Comparison of ENCODE assay signal across 8 cellular contexts in genomic region chr2:212539145-212539880, GRCh38.
DNase-seq lines count a peak whose midpoint lies in the region; ATAC-seq and TF ChIP-seq lines count a peak whose summit lies in the region.

No MANE protein-coding gene starts in this region.

- H3K27ac ChIP-seq in iPS-20b (ENCODE audit: low read length): no peak overlapping the region

- ATAC-seq in GM18517 (IDR thresholded peaks at IDR 0.05; ENCODE audit: unreplicated experiment): no peak

- no peak for TF ChIP-seq CTCF in astrocyte of the spinal cord (IDR thresholded peaks at IDR 0.05; ENCODE audit: low read depth, low read length)
- no peak for TF ChIP-seq CTCF in GM20000 (IDR thresholded peaks at IDR 0.05; ENCODE audit: extremely low read depth, missing control alignments)

- DNase-seq in Ammon's horn (ENCODE audit: low spot score) (peak; percentile 76), HuH-7 (ENCODE audit: low spot score) (peak; percentile 21), astrocyte of the spinal cord (ENCODE audit: low read depth, low spot score) (no peak), skeletal muscle cell (ENCODE audit: low read depth) (no peak), GOT3 (lab: John Stamatoyannopoulos, UW) (no peak), GM20000 (ENCODE audit: low spot score) (no peak)

- H3K9ac ChIP-seq in iPS-20b (ENCODE audit: low read depth, low read length): peak overlapping the region; percentile 48; the same call in 1 of the 2 replicates

- H3K4me1 ChIP-seq in iPS-20b (ENCODE audit: insufficient read depth, low read length): peaks cover 12% of the 10 kb centered on the region; the same call in 1 of the 2 replicates

- in situ Hi-C loops in astrocyte of the spinal cord (cut with HindIII; ENCODE audit: low sequenced_read_pairs): no loop called here

- no peaks in the 10 kb centered on the region for H3K9me3 ChIP-seq in iPS-20b (ENCODE audit: insufficient read depth, low read depth, low read length)

- H3K27me3 ChIP-seq in iPS-20b (ENCODE audit: insufficient read depth, low read length): peaks cover 66% of the 10 kb centered on the region

- H3K4me3 ChIP-seq in astrocyte of the spinal cord (ENCODE audit: low read depth, low read length) (peak overlapping the region; percentile 61), iPS-20b (ENCODE audit: low read length) (peak overlapping the region; percentile 79), skeletal muscle cell (ENCODE audit: low read depth, low read length) (peak overlapping the region; percentile 58)

- H3K36me3 ChIP-seq in iPS-20b (ENCODE audit: insufficient read depth, low read depth, low read length): no peaks in the 10 kb centered on the region

Comparison
In these comparisons a context has a peak if more than half of its experiments do, and no peak if none do; other contexts are left out.
1. DNase-seq: peak in Ammon's horn (single experiment) and HuH-7 (single experiment); none in astrocyte of the spinal cord (single experiment), skeletal muscle cell (single experiment), GOT3 (single experiment) and GM20000 (single experiment).
2. Peak in every context shown above with its lines, with median percentiles within 50 percentile points of each other: H3K4me3 ChIP-seq.